19 cellular contexts compared by ENCODE assay signal in the genomic region with DNA sequence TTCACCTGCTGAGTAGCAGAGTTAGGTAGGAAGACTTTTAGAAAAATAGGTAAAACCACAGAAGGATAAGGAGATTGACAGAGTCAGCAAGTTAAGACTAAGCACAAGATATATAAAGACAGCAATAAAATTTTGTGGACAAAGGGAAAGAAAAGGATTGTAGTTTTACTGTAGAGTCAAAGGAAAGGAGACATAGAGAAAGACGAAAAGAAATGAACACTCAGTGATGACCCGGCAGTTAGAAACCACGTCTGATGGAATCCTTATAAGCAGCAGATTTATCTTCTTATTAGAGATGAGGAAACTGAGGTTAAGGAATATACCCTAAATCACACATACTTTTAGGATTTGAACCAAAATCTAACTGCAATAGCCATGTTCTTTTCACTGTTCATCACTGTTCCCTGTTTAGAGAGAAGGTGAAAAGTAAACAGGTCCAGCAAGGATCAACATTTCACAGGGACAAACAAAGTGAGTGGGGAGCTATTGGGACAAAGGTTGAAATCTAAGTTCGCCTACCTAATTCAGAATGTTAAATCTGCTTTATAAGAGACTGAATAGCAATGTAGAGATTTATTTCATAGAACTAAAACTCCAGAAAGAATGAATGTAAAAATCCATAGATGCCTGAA.
"Had no signal": no experiment of that assay in that cellular context is flagged by ENCODE, and none has a peak within 500 bp of the region (broad histone marks: within the 10 kb centered on the region; RNA-seq: fewer than 3 reads in every experiment).

No MANE protein-coding gene starts in this region.

- H3K27ac ChIP-seq: right atrium auricular region, VCaP had no signal

- H3K36me3 ChIP-seq: heart right ventricle, neutrophil, right atrium auricular region, transverse colon had no signal

- H3K36me3 Mint-ChIP-seq: stimulated activated effector memory CD8-positive, alpha-beta T cell treated with anti-CD3 and anti-CD28 coated beads, Interleukin-12 subunit alpha, Interleukin-12 subunit beta, amount 100 ng/mL, for 72 hours; T-cell had no signal

- H3K27me3 Mint-ChIP-seq: activated CD4-positive, alpha-beta T cell treated with anti-CD3 and anti-CD28 coated beads for 36 hours; activated naive CD8-positive, alpha-beta T cell treated with anti-CD3 and anti-CD28 coated beads for 36 hours; naive B cell had no signal

- H3K4me1 ChIP-seq: right atrium auricular region had no signal

- DNase-seq: activated CD4-positive, alpha-beta memory T cell treated with anti-CD3 and anti-CD28 coated beads, Interleukin-2, amount 10 ng/mL, durations not matched to agents 7 days and 5 days; activated CD4-positive, alpha-beta T cell treated with anti-CD3 and anti-CD28 coated beads for 36 hours; activated gamma-delta T cell; activated naive CD8-positive, alpha-beta T cell treated with anti-CD3 and anti-CD28 coated beads for 36 hours; activated T-cell treated with anti-CD3 and anti-CD28 coated beads, Interleukin-2, amount 50 U/mL, for 48 hours; aorta; heart right ventricle; left ventricle myocardium superior; naive B cell; T-cell; transverse colon had no signal

- ATAC-seq: activated CD4-positive, alpha-beta T cell treated with anti-CD3 and anti-CD28 coated beads for 36 hours; heart right ventricle; stimulated activated effector memory CD8-positive, alpha-beta T cell treated with anti-CD3 and anti-CD28 coated beads, Interleukin-12 subunit alpha, Interleukin-12 subunit beta, amount 100 ng/mL, for 72 hours; T-cell had no signal

- H3K27ac Mint-ChIP-seq: activated CD4-positive, alpha-beta memory T cell treated with anti-CD3 and anti-CD28 coated beads, Interleukin-2, amount 10 ng/mL, durations not matched to agents 7 days and 5 days; activated CD4-positive, alpha-beta T cell treated with anti-CD3 and anti-CD28 coated beads for 36 hours; activated naive CD8-positive, alpha-beta T cell treated with anti-CD3 and anti-CD28 coated beads for 36 hours; stimulated activated effector memory CD8-positive, alpha-beta T cell treated with anti-CD3 and anti-CD28 coated beads, Interleukin-12 subunit alpha, Interleukin-12 subunit beta, amount 100 ng/mL, for 72 hours; T-cell had no signal

- H3K9me3 Mint-ChIP-seq: activated CD4-positive, alpha-beta memory T cell treated with anti-CD3 and anti-CD28 coated beads, Interleukin-2, amount 10 ng/mL, durations not matched to agents 7 days and 5 days had no signal

- H3K4me3 ChIP-seq: heart right ventricle, right atrium auricular region, transverse colon had no signal

- H3K9me3 ChIP-seq: neutrophil, right atrium auricular region, transverse colon had no signal

- H3K27me3 ChIP-seq: heart right ventricle, neutrophil, right atrium auricular region, transverse colon had no signal

- FAIRE-seq: bronchial epithelial cell, endothelial cell of umbilical vein, frontal cortex, keratinocyte had no signal

- H3K4me3 Mint-ChIP-seq: activated CD4-positive, alpha-beta memory T cell treated with anti-CD3 and anti-CD28 coated beads, Interleukin-2, amount 10 ng/mL, durations not matched to agents 7 days and 5 days; activated CD4-positive, alpha-beta T cell treated with anti-CD3 and anti-CD28 coated beads for 36 hours; activated naive CD8-positive, alpha-beta T cell treated with anti-CD3 and anti-CD28 coated beads for 36 hours; stimulated activated effector memory CD8-positive, alpha-beta T cell treated with anti-CD3 and anti-CD28 coated beads, Interleukin-12 subunit alpha, Interleukin-12 subunit beta, amount 100 ng/mL, for 72 hours; T-cell had no signal
